1 cellular context compared by ENCODE assay signal in genomic region chr4:40323866-40324265, GRCh38.
TF ChIP-seq lines count a peak whose summit lies in the region.

No MANE protein-coding gene starts in this region.

TF ChIP-seq in SK-N-SH treated with all-trans-retinoic acid at 6 μM for 48 hours, 23 proteins besides CTCF, POLR2A, EP300 and RAD21 (continued from another document):
- TF ChIP-seq, protein P1, sequence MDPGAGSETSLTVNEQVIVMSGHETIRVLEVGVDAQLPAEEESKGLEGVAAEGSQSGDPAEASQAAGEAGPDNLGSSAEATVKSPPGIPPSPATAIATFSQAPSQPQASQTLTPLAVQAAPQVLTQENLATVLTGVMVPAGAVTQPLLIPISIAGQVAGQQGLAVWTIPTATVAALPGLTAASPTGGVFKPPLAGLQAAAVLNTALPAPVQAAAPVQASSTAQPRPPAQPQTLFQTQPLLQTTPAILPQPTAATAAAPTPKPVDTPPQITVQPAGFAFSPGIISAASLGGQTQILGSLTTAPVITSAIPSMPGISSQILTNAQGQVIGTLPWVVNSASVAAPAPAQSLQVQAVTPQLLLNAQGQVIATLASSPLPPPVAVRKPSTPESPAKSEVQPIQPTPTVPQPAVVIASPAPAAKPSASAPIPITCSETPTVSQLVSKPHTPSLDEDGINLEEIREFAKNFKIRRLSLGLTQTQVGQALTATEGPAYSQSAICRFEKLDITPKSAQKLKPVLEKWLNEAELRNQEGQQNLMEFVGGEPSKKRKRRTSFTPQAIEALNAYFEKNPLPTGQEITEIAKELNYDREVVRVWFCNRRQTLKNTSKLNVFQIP (CRISPR knock-in tag; IDR thresholded peaks at IDR 0.05; ENCODE audit: borderline replicate concordance, low read depth) = no peak
- TF ChIP-seq TOX (CRISPR knock-in tag; IDR thresholded peaks at IDR 0.05; ENCODE audit: borderline replicate concordance) = no peak
- TF ChIP-seq ZNF8 (CRISPR knock-in tag; IDR thresholded peaks at IDR 0.05) = no peak
- no peak for TF ChIP-seq OSR1 (CRISPR knock-in tag; IDR thresholded peaks at IDR 0.05)
- TF ChIP-seq GLIS3 (CRISPR knock-in tag; IDR thresholded peaks at IDR 0.05) = no peak
TF ChIP-seq in SK-N-SH treated with all-trans-retinoic acid at 6 μM for 48 hours: peak in this region for 0.
